12 cellular contexts compared by ENCODE assay signal in the genomic region with DNA sequence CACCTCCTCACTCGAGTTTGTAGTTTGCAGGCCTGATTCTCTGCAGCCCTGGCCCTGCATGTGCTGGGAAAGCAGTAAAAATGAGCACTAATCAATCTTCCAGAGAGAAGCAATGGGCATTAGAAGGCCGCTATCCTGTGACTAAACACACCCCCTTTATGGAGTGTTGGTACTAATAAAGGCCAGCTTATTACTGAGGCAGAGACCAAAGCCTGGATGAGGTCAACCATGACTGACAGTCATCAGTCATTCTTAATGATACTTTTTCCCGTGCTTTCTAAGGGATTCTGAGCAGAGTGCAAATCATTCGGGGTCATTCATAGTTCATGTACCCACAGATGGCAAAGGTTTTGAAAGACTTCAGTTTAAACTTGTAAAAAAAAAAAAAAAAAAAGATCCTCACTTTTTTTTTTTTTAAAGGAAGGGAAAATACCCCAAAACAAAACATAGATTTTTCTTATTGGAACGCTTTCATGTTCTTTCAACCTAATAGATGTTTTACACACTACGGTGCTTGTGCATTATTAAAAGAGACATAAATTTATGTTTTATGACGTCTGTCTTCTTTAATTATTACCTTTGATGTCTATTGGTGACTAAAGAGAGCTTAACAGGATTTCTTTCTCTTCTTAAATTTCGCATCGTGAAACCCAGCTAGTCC. TPM values are rescaled to one million over a fixed set of nuclear protein-coding genes. Genes with fewer than 3 reads are reported as not detected.
DNase-seq lines count a peak whose midpoint lies in the region; ATAC-seq, FAIRE-seq and TF ChIP-seq lines count a peak whose summit lies in the region.
"Had no signal": no experiment of that assay in that cellular context is flagged by ENCODE, and none has a peak within 500 bp of the region (broad histone marks: within the 10 kb centered on the region; RNA-seq: fewer than 3 reads in every experiment).

No MANE protein-coding gene starts in this region.

- in situ Hi-C loops in K562 (cut with MboI): no loop called here

- no peak overlapping the region for H3K9ac ChIP-seq in K562 (ENCODE audit: insufficient read depth in 1 of 2, low read depth in 2 of 2, low read length in 2 of 2)
- no peak overlapping the region for H3K9ac ChIP-seq in PC-3 (ENCODE audit: low read length)

- BruUV-seq in K562 (replicated peaks; lab: Mats Ljungman, UMichigan) (no TSS peak), PC-3 (replicated peaks; lab: Mats Ljungman, UMichigan) (no TSS peak)

- CTCF ChIA-PET in K562 (lab: Yijun Ruan, JAX; ENCODE audit: low intra/inter-chr PET ratio) (no interaction called here), PC-3 (lab: Charles Lee) (no interaction called here)

- ATAC-seq in K562 (no peak), PC-3 (no peak)

- intact Hi-C loops in K562 (cut with micrococcal nuclease) (no loop called here), vagina (cut with DNase I) (no loop called here), PC-3 (cut with micrococcal nuclease) (no loop called here)

- no peaks in the 10 kb centered on the region for H3K9me1 ChIP-seq in K562 (ENCODE audit: control insufficient read depth, insufficient read depth, low read length)

- H3K36me3 ChIP-seq in K562 (ENCODE audit: control insufficient read depth, insufficient read depth, low read length) (no peaks in the 10 kb centered on the region), muscle layer of duodenum (ENCODE audit: control insufficient read depth in 1 of 2, insufficient read depth in 2 of 2, low read length in 2 of 2) (no peaks in the 10 kb centered on the region), vagina (no peaks in the 10 kb centered on the region), PC-3 (ENCODE audit: low read depth, low read length) (no peaks in the 10 kb centered on the region)

- DNase-seq in ELR (ENCODE audit: low read depth): peak; percentile 31
- peak; percentile 31 for DNase-seq in NCI-H2171 (lab: John Stamatoyannopoulos, UW)
- no peak for DNase-seq in K562 (ENCODE audit: extremely low read depth in 1 of 4, low spot score in 3 of 4)
- DNase-seq in caudate nucleus (lab: John Stamatoyannopoulos, UW): no peak
- no peak for DNase-seq in occipital lobe (lab: John Stamatoyannopoulos, UW)
- no peak for DNase-seq in vagina (ENCODE audit: extremely low spot score in 2 of 2)
- DNase-seq in PC-3: no peak
- DNase-seq: activated gamma-delta T cell treated with Interleukin-2 at 50 U/mL for 16 hours; CD4-positive, CD25-positive, alpha-beta regulatory T cell; NCI-H345; stimulated activated naive CD4-positive, alpha-beta T cell treated with Interleukin-2 at 50 U/mL for 16 hours had no signal

- H2AFZ ChIP-seq in K562 (ENCODE audit: low read depth, low read length): no peak overlapping the region
- H2AFZ ChIP-seq in PC-3 (ENCODE audit: low read length): no peak overlapping the region

- TF ChIP-seq CTCF in K562 (IDR thresholded peaks at IDR 0.05 in 2 of 3, conservative IDR thresholded peaks at IDR 0.05 in 1 of 3; ENCODE audit: insufficient read depth in 2 of 3, low read depth in 1 of 3, low read length in 3 of 3) (no peak), vagina (IDR thresholded peaks at IDR 0.05) (no peak), PC-3 (conservative IDR thresholded peaks at IDR 0.05; ENCODE audit: low read depth, low read length) (no peak)

- no peak for FAIRE-seq in K562 (lab: Jason Lieb, UNC)

- POLR2A ChIA-PET in K562 (lab: Yijun Ruan, JAX): interaction anchor here (0.5 to 1.0 kb wide), 2 partner anchors 13 to 38 kb away, joined by 3 to 4 read pairs; a partner anchor contains a TSS
- POLR2A ChIA-PET in PC-3 (lab: Charles Lee; ENCODE audit: unreplicated experiment): no interaction called here

- H3K4me1 ChIP-seq in K562 (replicated peaks in 1 of 2; ENCODE audit: control insufficient read depth in 2 of 2, insufficient read depth in 2 of 2, low read length in 2 of 2) (peaks cover under 1 to 6% of the 10 kb centered on the region in 2 experiments; a peak in 3 of 5 replicates), muscle layer of duodenum (ENCODE audit: control insufficient read depth in 1 of 2, insufficient read depth in 2 of 2, low read length in 2 of 2) (peaks cover 14 to 65% of the 10 kb centered on the region in 2 donors), vagina (peaks cover 88% of the 10 kb centered on the region), PC-3 (ENCODE audit: insufficient read depth, low read length) (no peaks in the 10 kb centered on the region)

- 48% methylated on average over 9 of the region's 9 CpGs for WGBS in K562 (ENCODE audit: insufficient coverage, low coverage, missing lambda C conversion rate)

- no peaks in the 10 kb centered on the region for H3F3A ChIP-seq in PC-3 (ENCODE audit: low read length, unreplicated experiment)

- H3K9me3 ChIP-seq in K562 (replicated peaks; ENCODE audit: control insufficient read depth, insufficient read depth, low read depth, low read length) (no peaks in the 10 kb centered on the region), muscle layer of duodenum (ENCODE audit: control insufficient read depth in 1 of 2, low read length in 2 of 2) (no peaks in the 10 kb centered on the region), vagina (no peaks in the 10 kb centered on the region), PC-3 (ENCODE audit: low read length) (no peaks in the 10 kb centered on the region)

- TF ChIP-seq POLR2A in K562 (conservative IDR thresholded peaks at IDR 0.05) (no peak), vagina (IDR thresholded peaks at IDR 0.05) (no peak)

- H3K4me2 ChIP-seq in K562 (ENCODE audit: insufficient read depth, low read length) (no peak overlapping the region), PC-3 (ENCODE audit: low read length) (no peak overlapping the region)

- H3K27me3 ChIP-seq in K562 (ENCODE audit: control insufficient read depth in 2 of 2, insufficient read depth in 2 of 2, low read length in 2 of 2) (no peaks in the 10 kb centered on the region), muscle layer of duodenum (ENCODE audit: low read depth, low read length) (no peaks in the 10 kb centered on the region), vagina (no peaks in the 10 kb centered on the region), PC-3 (ENCODE audit: low read length) (no peaks in the 10 kb centered on the region)

- H3K27ac ChIP-seq in K562 (ENCODE audit: extremely low read depth, low read depth, low read length): no peak overlapping the region
- H3K27ac ChIP-seq in muscle layer of duodenum (ENCODE audit: low read length): peak overlapping the region; percentile 44
- no peak overlapping the region for H3K27ac ChIP-seq in caudate nucleus (ENCODE audit: low read depth, low read length)
- no peak overlapping the region for H3K27ac ChIP-seq in vagina
- H3K27ac ChIP-seq in PC-3 (ENCODE audit: low read length): no peak overlapping the region

- TF ChIP-seq EP300 in K562 (IDR thresholded peaks at IDR 0.05; ENCODE audit: low read length): no peak

- no peak for TF ChIP-seq RAD21 in K562 (CRISPR knock-in tag; conservative IDR thresholded peaks at IDR 0.05 in 1 of 2, IDR thresholded peaks at IDR 0.05 in 1 of 2)

- H3K4me3 ChIP-seq in K562 (no peak overlapping the region), muscle layer of duodenum (ENCODE audit: low read depth in 1 of 2, low read length in 2 of 2) (no peak overlapping the region), vagina (no peak overlapping the region), PC-3 (ENCODE audit: low read length) (no peak overlapping the region)

- H3K9me2 ChIP-seq in PC-3 (replicated peaks; ENCODE audit: low read length): no peaks in the 10 kb centered on the region

- H4K20me1 ChIP-seq in K562 (replicated peaks; ENCODE audit: control insufficient read depth, insufficient read depth, low read length): no peaks in the 10 kb centered on the region
- H4K20me1 ChIP-seq in PC-3 (ENCODE audit: low read length): no peaks in the 10 kb centered on the region

- no peaks in the 10 kb centered on the region; the same call in 2 of the 3 replicates for H3K79me2 ChIP-seq in K562 (ENCODE audit: control insufficient read depth, insufficient read depth, low read length)
- H3K79me2 ChIP-seq in PC-3 (ENCODE audit: low read length): 0 out of 2 replicates have a peak, but pooled peaks cover 9% of the 10 kb centered on the region

RNA-seq across cellular contexts. Expression of a gene that starts 13.2 kb away (rescaled TPM):
- total RNA-seq in K562 (2011; cell fraction: chromatin; rRNA removed; ENCODE audit: low replicate concordance): 1.8 and 2.1 TPM in 2 replicates
- 1.0 and 1.4 TPM in 2 replicates for total RNA-seq in K562 (2011; cell fraction: nucleolus; rRNA removed)
- total RNA-seq in K562 (2011; cell fraction: nucleoplasm; rRNA removed): 1.5 and 1.9 TPM in 2 replicates
- 4.1 and 4.8 TPM in 2 replicates for total RNA-seq in K562 (2014; rRNA removed)
- total RNA-seq in K562 (2014; rRNA removed; fragmentation: Illumina TruSeq; extraction: Trizol): 2.7 TPM in 2 replicates
- total RNA-seq in K562 (2015; rRNA removed; fragmentation: Illumina TruSeq; extraction: Trizol): 3.6 TPM in 2 replicates
- 6.3 and 7.2 TPM in 2 replicates for total RNA-seq in K562 (2021)
- 1.5 and 2.5 TPM in 2 replicates for polyA plus RNA-seq in K562 (2011; rRNA removed)
- polyA plus RNA-seq in K562 (2011; cell fraction: cytosol; rRNA removed): 2.0 TPM in 2 replicates
- 2.0 and 2.4 TPM in 2 replicates for polyA plus RNA-seq in K562 (2011; cell fraction: nucleus; rRNA removed)
- polyA plus RNA-seq in K562 (2012): 4.6 and 5.5 TPM in 2 replicates
- polyA plus RNA-seq in K562 (2014; fragmentation: Illumina TruSeq; extraction: Trizol): 4.5 and 5.3 TPM in 2 replicates
- polyA plus RNA-seq in K562 (2014; fragmentation: Nextera tagmentation; extraction: Ambion mirVana): 1 to 10 TPM; 1.1 TPM
- polyA plus RNA-seq in K562 (2014; rRNA removed): 2.6 and 2.9 TPM in 2 replicates
- polyA minus RNA-seq in K562 (2011; rRNA and poly(A)+ RNA removed): 1.9 and 2.6 TPM in 2 replicates
- 3.2 and 4.6 TPM in 2 replicates for polyA minus RNA-seq in K562 (2011; cell fraction: cytosol; rRNA and poly(A)+ RNA removed)
- polyA minus RNA-seq in K562 (2011; cell fraction: nucleus; rRNA and poly(A)+ RNA removed): 1.9 and 2.7 TPM in 2 replicates
- total RNA-seq in occipital lobe: 4.1 TPM
- 23.3 TPM for total RNA-seq in vagina
- total RNA-seq in PC-3 (2014; rRNA removed): 5.6 and 7.5 TPM in 2 replicates

RNA-seq across cellular contexts. Expression of a gene that starts 14.9 kb away (rescaled TPM):
- total RNA-seq in K562 (2011; cell fraction: chromatin; rRNA removed; ENCODE audit: low replicate concordance): 19.9 and 21.0 TPM in 2 replicates
- 8.7 and 10.8 TPM in 2 replicates for total RNA-seq in K562 (2011; cell fraction: nucleolus; rRNA removed)
- total RNA-seq in K562 (2011; cell fraction: nucleoplasm; rRNA removed): 13.4 and 16.2 TPM in 2 replicates
- total RNA-seq in K562 (2014; rRNA removed): 5.7 and 8.8 TPM in 2 replicates
- 15.3 and 16.4 TPM in 2 replicates for total RNA-seq in K562 (2014; rRNA removed; fragmentation: Illumina TruSeq; extraction: Trizol)
- 9.7 and 9.9 TPM in 2 replicates for total RNA-seq in K562 (2015; rRNA removed; fragmentation: Illumina TruSeq; extraction: Trizol)
- 29.9 and 32.3 TPM in 2 replicates for total RNA-seq in K562 (2021)
- polyA plus RNA-seq in K562 (2011; rRNA removed): 29.9 and 32.1 TPM in 2 replicates
- 14.2 and 21.6 TPM in 2 replicates for polyA plus RNA-seq in K562 (2011; cell fraction: cytosol; rRNA removed)
- polyA plus RNA-seq in K562 (2011; cell fraction: nucleus; rRNA removed): 24.9 and 28.3 TPM in 2 replicates
- polyA plus RNA-seq in K562 (2012): 20.7 and 23.2 TPM in 2 replicates
- polyA plus RNA-seq in K562 (2014; fragmentation: Illumina TruSeq; extraction: Trizol): 22.7 and 23.8 TPM in 2 replicates
- polyA plus RNA-seq in K562 (2014; fragmentation: Nextera tagmentation; extraction: Ambion mirVana): 1 to 10 TPM; 4.1 to 5.7 TPM
- polyA plus RNA-seq in K562 (2014; rRNA removed): 13.9 and 21.0 TPM in 2 replicates
- 35.1 and 37.3 TPM in 2 replicates for polyA minus RNA-seq in K562 (2011; rRNA and poly(A)+ RNA removed)
- 10.6 and 18.4 TPM in 2 replicates for polyA minus RNA-seq in K562 (2011; cell fraction: cytosol; rRNA and poly(A)+ RNA removed)
- 10.1 and 23.2 TPM in 2 replicates for polyA minus RNA-seq in K562 (2011; cell fraction: nucleus; rRNA and poly(A)+ RNA removed)
- total RNA-seq in occipital lobe: 11.7 TPM
- 16.0 TPM for total RNA-seq in vagina
- total RNA-seq in PC-3 (2014; rRNA removed): 8.2 and 8.3 TPM in 2 replicates

Comparison
In these comparisons a context has a peak if more than half of its experiments do, and no peak if none do; other contexts are left out.
1. DNase-seq: peak in ELR (single experiment) and NCI-H2171 (single experiment); none in K562 (0 of 4), caudate nucleus (0 of 61), occipital lobe (single experiment), vagina (0 of 2) and PC-3 (single experiment).